Comparison of ENCODE assay signal across 8 cellular contexts in genomic region chr16:75491876-75492275, GRCh38. TPM values are rescaled to one million over a fixed set of nuclear protein-coding genes. Genes with fewer than 3 reads are reported as not detected.
DNase-seq lines count a peak whose midpoint lies in the region; ATAC-seq and TF ChIP-seq lines count a peak whose summit lies in the region.
"Had no signal": no experiment of that assay in that cellular context is flagged by ENCODE, and none has a peak within 500 bp of the region (broad histone marks: within the 10 kb centered on the region; RNA-seq: fewer than 3 reads in every experiment).

No MANE protein-coding gene starts in this region.

- H4K20me1 ChIP-seq in OCI-LY7 (ENCODE audit: insufficient read depth, low read length) = no peaks in the 10 kb centered on the region

- H3K36me3 ChIP-seq in OCI-LY7 (ENCODE audit: insufficient read depth, low read length) (no peaks in the 10 kb centered on the region), mesendoderm (ENCODE audit: control insufficient read depth, insufficient read depth, low read length) (no peaks in the 10 kb centered on the region)

- no peak overlapping the region for H3K18ac ChIP-seq in mesendoderm (ENCODE audit: low read length)

- no peak overlapping the region for H2BK120ac ChIP-seq in mesendoderm (ENCODE audit: low read depth, low read length)

- H3K4ac ChIP-seq in mesendoderm (ENCODE audit: low read depth, low read length) = no peak overlapping the region

- H3K56ac ChIP-seq in mesendoderm (ENCODE audit: low read length) = no peak overlapping the region

- DNase-seq in OCI-LY7 (ENCODE audit: low spot score) = peak; percentile 16
- DNase-seq in mesendoderm = peak; percentile 92
- no peak for DNase-seq in AG08395 (ENCODE audit: low spot score)
- no peak for DNase-seq in posterior vena cava (ENCODE audit: low spot score)

- no peak overlapping the region for H2BK5ac ChIP-seq in mesendoderm (ENCODE audit: low read length)

- H3K4me2 ChIP-seq in OCI-LY7 (ENCODE audit: low read length) = no peak overlapping the region
- H3K4me2 ChIP-seq in mesendoderm (ENCODE audit: low read length) = no peak overlapping the region

- ATAC-seq in GM21360 (IDR thresholded peaks at IDR 0.05; ENCODE audit: unreplicated experiment) (peak; percentile 42), GM18511 (IDR thresholded peaks at IDR 0.05; ENCODE audit: unreplicated experiment) (no peak)

- H3K79me2 ChIP-seq in OCI-LY7 (ENCODE audit: insufficient read depth, low read depth, low read length) = no peaks in the 10 kb centered on the region
- no peaks in the 10 kb centered on the region for H3K79me2 ChIP-seq in mesendoderm (ENCODE audit: control insufficient read depth, insufficient read depth, low read length)

- CTCF ChIA-PET in OCI-LY7 (lab: Charles Lee; ENCODE audit: unreplicated experiment) = no interaction called here

- H3K4me1 ChIP-seq in OCI-LY7 (ENCODE audit: insufficient read depth, low read length, poor library complexity, severe bottlenecking) (no peaks in the 10 kb centered on the region), mesendoderm (ENCODE audit: control insufficient read depth, low read depth, low read length) (peaks cover 2% of the 10 kb centered on the region)

- no peak overlapping the region for H2AFZ ChIP-seq in OCI-LY7 (ENCODE audit: low read length)

- H3K9me3 ChIP-seq in OCI-LY7 (ENCODE audit: low read length) = no peaks in the 10 kb centered on the region

- H4K5ac ChIP-seq in mesendoderm (ENCODE audit: low read length) = no peak overlapping the region

- no peak overlapping the region for H4K8ac ChIP-seq in mesendoderm (ENCODE audit: low read depth, low read length)

- no peak overlapping the region for H3K27ac ChIP-seq in OCI-LY7 (ENCODE audit: low read depth, low read length, poor library complexity, severe bottlenecking)
- no peak overlapping the region for H3K27ac ChIP-seq in mesendoderm (ENCODE audit: low read depth, low read length)
- H3K27ac ChIP-seq: HL-60, skin epidermis had no signal

- no peak overlapping the region for H3K23ac ChIP-seq in mesendoderm (ENCODE audit: low read length)

- H3K27me3 ChIP-seq in mesendoderm (ENCODE audit: insufficient read depth, low read length, poor library complexity) = no peaks in the 10 kb centered on the region

- TF ChIP-seq CTCF in OCI-LY7 (conservative IDR thresholded peaks at IDR 0.05; ENCODE audit: low read length) = peak; percentile 45

- BruUV-seq in OCI-LY7 (replicated peaks; lab: Mats Ljungman, UMichigan) = no TSS peak

- no peaks in the 10 kb centered on the region for H3K79me1 ChIP-seq in mesendoderm (ENCODE audit: low read length)

- H2AK5ac ChIP-seq in mesendoderm (ENCODE audit: low read length) = no peak overlapping the region

- POLR2A ChIA-PET in OCI-LY7 (lab: Charles Lee) = no interaction called here

- H3K4me3 ChIP-seq in OCI-LY7 (ENCODE audit: low read depth, low read length, poor library complexity, severe bottlenecking) = no peak overlapping the region
- H3K4me3 ChIP-seq in mesendoderm (ENCODE audit: low read length) = no peak overlapping the region
- H3K4me3 ChIP-seq: skin epidermis had no signal

- H2BK15ac ChIP-seq in mesendoderm (replicated peaks; ENCODE audit: low read depth) = no peak overlapping the region

- intact Hi-C loops in OCI-LY7 (cut with micrococcal nuclease; ENCODE audit: unreplicated experiment) (loop anchor here (2.0 kb wide), 1 partner anchor 21 kb away; no protein-coding TSS in a partner anchor), posterior vena cava (cut with DNase I) (no loop called here)

- H3K9me2 ChIP-seq in OCI-LY7 (ENCODE audit: insufficient read depth, low read length) = no peaks in the 10 kb centered on the region

- WGBS in mesendoderm (ENCODE audit: extremely low coverage, insufficient coverage, low lambda C conversion rate) = no CpG with 5 or more reads among the region's 1 CpG

- no peak overlapping the region for H3K9ac ChIP-seq in mesendoderm (ENCODE audit: low read length)

RNA-seq across cellular contexts. Expression of gene CHST6, which starts 3.4 kb away (rescaled TPM):
- total RNA-seq in OCI-LY7 (2014; rRNA removed; shearing (Covaris generic)) = 0.06 TPM in 1 of 2 replicates, not detected in the other
- 0.13 TPM in 1 of 2 replicates, not detected in the other for total RNA-seq in OCI-LY7 (2022)
- 7.2 TPM for polyA plus RNA-seq in mesendoderm (2013, experiment 1 of 2)
- 6.5 TPM for polyA plus RNA-seq in mesendoderm (2013, experiment 2 of 2)
- 1 to 10 TPM in 1 of 2 donors, under 1 TPM in 1; 0.86 to 1.6 TPM for total RNA-seq in posterior vena cava

RNA-seq across cellular contexts. Expression of gene TMEM170A, which starts 27.4 kb away (rescaled TPM):
- 25.7 and 29.0 TPM in 2 replicates for total RNA-seq in OCI-LY7 (2014; rRNA removed; shearing (Covaris generic))
- total RNA-seq in OCI-LY7 (2022) (27.3 and 29.4 TPM in 2 replicates), posterior vena cava (10 to 100 TPM; 14.3 to 16.9 TPM)
- 25.7 TPM for polyA plus RNA-seq in mesendoderm (2013, experiment 1 of 2)
- polyA plus RNA-seq in mesendoderm (2013, experiment 2 of 2) = 26.3 TPM

RNA-seq across cellular contexts. Expression of gene CHST5, which starts 44.0 kb away (rescaled TPM):
- total RNA-seq in OCI-LY7 (2014; rRNA removed; shearing (Covaris generic)) = 0.19 and 0.54 TPM in 2 replicates
- 0.10 and 0.89 TPM in 2 replicates for total RNA-seq in OCI-LY7 (2022)
- polyA plus RNA-seq in mesendoderm (2013, experiment 1 of 2) = 0.01 TPM
- polyA plus RNA-seq in mesendoderm (2013, experiment 2 of 2) = 0.01 TPM
- not detected for total RNA-seq in posterior vena cava

RNA-seq across cellular contexts. Expression of gene CFDP1, which starts 58.6 kb away (rescaled TPM):
- total RNA-seq in OCI-LY7 (2014; rRNA removed; shearing (Covaris generic)) = 30.0 and 55.1 TPM in 2 replicates
- total RNA-seq in OCI-LY7 (2022) = 55.4 and 57.6 TPM in 2 replicates
- polyA plus RNA-seq in mesendoderm (2013, experiment 1 of 2) = 101 TPM
- polyA plus RNA-seq in mesendoderm (2013, experiment 2 of 2) = 104 TPM
- 10 to 100 TPM; 45.3 to 54.4 TPM for total RNA-seq in posterior vena cava

Comparison
In these comparisons a context has a peak if more than half of its experiments do, and no peak if none do; other contexts are left out.
1. DNase-seq: peak in OCI-LY7 (single experiment) and mesendoderm (single experiment); none in AG08395 (single experiment) and posterior vena cava (single experiment).